ENCODE assay signal across 17 cellular contexts in the genomic region with DNA sequence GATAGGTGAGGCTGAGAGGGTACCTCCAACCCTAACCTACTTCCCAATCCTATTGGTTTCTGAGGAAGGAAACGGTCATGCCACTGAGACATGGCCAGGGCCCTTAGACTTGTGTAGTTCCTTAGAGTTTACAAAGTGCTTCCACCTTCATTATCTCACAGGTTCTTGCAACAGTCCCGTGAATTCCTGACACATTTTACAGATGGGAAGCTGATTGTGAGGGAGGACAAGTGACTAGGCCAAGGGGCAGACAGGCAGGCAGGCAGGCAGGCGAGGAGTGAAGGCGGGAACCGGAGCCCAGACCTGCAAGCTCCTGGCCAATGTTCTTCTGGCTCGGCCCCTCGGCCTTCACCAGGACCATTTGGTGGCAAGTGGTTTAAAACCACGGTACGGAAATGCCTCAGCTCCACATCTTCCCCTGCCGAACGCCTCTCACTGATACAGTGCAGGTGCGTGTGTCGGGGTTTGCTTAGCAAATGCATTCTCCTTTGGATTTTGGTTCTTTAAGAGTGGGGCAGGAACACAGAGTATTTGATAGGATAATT. TPM values are rescaled to one million over a fixed set of nuclear protein-coding genes. Genes with fewer than 3 reads are reported as not detected.
DNase-seq lines count a peak whose midpoint lies in the region; ATAC-seq, FAIRE-seq and TF ChIP-seq lines count a peak whose summit lies in the region.
"Had no signal": no experiment of that assay in that cellular context is flagged by ENCODE, and none has a peak within 500 bp of the region (broad histone marks: within the 10 kb centered on the region; RNA-seq: fewer than 3 reads in every experiment).

No MANE protein-coding gene starts in this region.

- H3K36me3 ChIP-seq in K562 (ENCODE audit: control insufficient read depth, insufficient read depth, low read length) (no peaks in the 10 kb centered on the region), neuronal stem cell (replicated peaks in 1 of 2; ENCODE audit: control insufficient read depth in 2 of 2, insufficient read depth in 2 of 2, low read length in 2 of 2) (no peaks in the 10 kb centered on the region)
- H3K36me3 ChIP-seq: HAP-1 had no signal

- in situ Hi-C loops in K562 (cut with MboI) = no loop called here

- peaks cover 0 to 15% of the 10 kb centered on the region in 2 donors for H3K27me3 Mint-ChIP-seq in T-cell
- peaks cover 12% of the 10 kb centered on the region for H3K27me3 Mint-ChIP-seq in activated CD4-positive, alpha-beta T cell treated with anti-CD3 and anti-CD28 coated beads, Interleukin-2, amount 10 ng/mL, durations not matched to agents 7 days and 5 days

- CTCF ChIA-PET in K562 (lab: Yijun Ruan, JAX; ENCODE audit: low intra/inter-chr PET ratio) (no interaction called here), T-cell (lab: Charles Lee) (no interaction called here)
- CTCF ChIA-PET in activated CD4-positive, alpha-beta T cell treated with anti-CD3 and anti-CD28 coated beads, Interleukin-2, amount 10 ng/mL, durations not matched to agents 7 days and 5 days (lab: Charles Lee) = no interaction called here

- TF ChIP-seq CTCF in K562 (IDR thresholded peaks at IDR 0.05 in 2 of 3, conservative IDR thresholded peaks at IDR 0.05 in 1 of 3; ENCODE audit: insufficient read depth in 2 of 3, low read depth in 1 of 3, low read length in 3 of 3) = no peak

- DNase-seq in K562 (ENCODE audit: extremely low read depth in 1 of 4, low spot score in 3 of 4) (no peak), cerebellum (ENCODE audit: low spot score) (peak; percentile 72), neuronal stem cell (ENCODE audit: low spot score) (no peak), T-cell (no peak)
- no peak for DNase-seq in activated CD4-positive, alpha-beta T cell treated with anti-CD3 and anti-CD28 coated beads, Interleukin-2, amount 10 ng/mL, durations not matched to agents 7 days and 5 days
- DNase-seq in activated effector memory CD4-positive, alpha-beta T cell treated with Interleukin-2 at 50 U/mL for 16 hours = no peak
- DNase-seq: Caco-2; CD4-positive, alpha-beta memory T cell; DMS153; DND-41; GDM1; GOT3; HFFc6 had no signal

- H3K4me1 ChIP-seq in K562 (replicated peaks in 1 of 2; ENCODE audit: control insufficient read depth in 2 of 2, insufficient read depth in 2 of 2, low read length in 2 of 2) (no peaks in the 10 kb centered on the region), neuronal stem cell (ENCODE audit: control insufficient read depth in 2 of 2, insufficient read depth in 1 of 2, low read depth in 1 of 2, low read length in 2 of 2) (peaks cover 9 to 19% of the 10 kb centered on the region in 2 donors)
- H3K4me1 ChIP-seq: Caco-2, HAP-1 had no signal

- no peak for TF ChIP-seq RAD21 in K562 (CRISPR knock-in tag; conservative IDR thresholded peaks at IDR 0.05 in 1 of 2, IDR thresholded peaks at IDR 0.05 in 1 of 2)

- H3K18ac ChIP-seq in neuronal stem cell (ENCODE audit: low read length) = peak overlapping the region; percentile 61

- H3K4me2 ChIP-seq in K562 (ENCODE audit: insufficient read depth, low read length) (no peak overlapping the region), neuronal stem cell (ENCODE audit: insufficient read depth, low read length, poor library complexity, severe bottlenecking) (no peak overlapping the region)

- no peak overlapping the region for H4K91ac ChIP-seq in neuronal stem cell (ENCODE audit: low read depth, low read length, poor library complexity)

- H4K8ac ChIP-seq in neuronal stem cell (ENCODE audit: low read depth, low read length) = no peak overlapping the region

- no peak overlapping the region for H2BK5ac ChIP-seq in neuronal stem cell (ENCODE audit: low read length)

- no peaks in the 10 kb centered on the region for H3K9me1 ChIP-seq in K562 (ENCODE audit: control insufficient read depth, insufficient read depth, low read length)

- 1% methylated on average over 13 of the region's 13 CpGs for WGBS in K562 (ENCODE audit: insufficient coverage, low coverage, missing lambda C conversion rate)
- no CpG with 5 or more reads among the region's 13 CpGs for WGBS in neuronal stem cell (ENCODE audit: extremely low coverage in 2 of 2, insufficient read length in 2 of 2, insufficient replicate concordance in 1 of 2), 2 donors

- H3K4me3 Mint-ChIP-seq in T-cell = no peak overlapping the region
- H3K4me3 Mint-ChIP-seq in activated CD4-positive, alpha-beta T cell treated with anti-CD3 and anti-CD28 coated beads, Interleukin-2, amount 10 ng/mL, durations not matched to agents 7 days and 5 days = no peak overlapping the region
- H3K4me3 Mint-ChIP-seq: CD4-positive, alpha-beta memory T cell; HFFc6 had no signal

- H2BK120ac ChIP-seq in neuronal stem cell (ENCODE audit: low read depth, low read length) = no peak overlapping the region

- no peaks in the 10 kb centered on the region for H4K20me1 ChIP-seq in K562 (replicated peaks; ENCODE audit: control insufficient read depth, insufficient read depth, low read length)

- H2BK12ac ChIP-seq in neuronal stem cell (ENCODE audit: low read length) = no peak overlapping the region

- H3K27ac Mint-ChIP-seq in T-cell = no peak overlapping the region
- H3K27ac Mint-ChIP-seq in activated CD4-positive, alpha-beta T cell treated with anti-CD3 and anti-CD28 coated beads, Interleukin-2, amount 10 ng/mL, durations not matched to agents 7 days and 5 days = no peak overlapping the region
- H3K27ac Mint-ChIP-seq: CD4-positive, alpha-beta memory T cell; HFFc6 had no signal

- H3K9me3 Mint-ChIP-seq in T-cell = no peaks in the 10 kb centered on the region
- no peaks in the 10 kb centered on the region for H3K9me3 Mint-ChIP-seq in activated CD4-positive, alpha-beta T cell treated with anti-CD3 and anti-CD28 coated beads, Interleukin-2, amount 10 ng/mL, durations not matched to agents 7 days and 5 days
- H3K9me3 Mint-ChIP-seq: HFFc6 had no signal

- TF ChIP-seq EP300 in K562 (IDR thresholded peaks at IDR 0.05; ENCODE audit: low read length) = no peak

- no peak overlapping the region for H3K23ac ChIP-seq in neuronal stem cell (ENCODE audit: low read depth, low read length, poor library complexity)

- POLR2A ChIA-PET in K562 (lab: Yijun Ruan, JAX) = no interaction called here
- POLR2A ChIA-PET in T-cell (lab: Charles Lee) = no interaction called here
- POLR2A ChIA-PET in activated CD4-positive, alpha-beta T cell treated with anti-CD3 and anti-CD28 coated beads, Interleukin-2, amount 10 ng/mL, durations not matched to agents 7 days and 5 days (lab: Charles Lee) = no interaction called here

- H2AK5ac ChIP-seq in neuronal stem cell (ENCODE audit: low read depth, low read length) = no peak overlapping the region

- H3K79me2 ChIP-seq in K562 (ENCODE audit: control insufficient read depth, insufficient read depth, low read length) = no peaks in the 10 kb centered on the region

- H3K9me3 ChIP-seq in K562 (replicated peaks; ENCODE audit: control insufficient read depth, insufficient read depth, low read depth, low read length) = no peaks in the 10 kb centered on the region
- peaks cover 0 to 7% of the 10 kb centered on the region in 2 donors for H3K9me3 ChIP-seq in neuronal stem cell (replicated peaks in 1 of 2; ENCODE audit: control insufficient read depth in 2 of 2, insufficient read depth in 1 of 2, low read depth in 1 of 2, low read length in 2 of 2)
- H3K9me3 ChIP-seq: Caco-2, HAP-1 had no signal

- no TSS peak for BruUV-seq in K562 (replicated peaks; lab: Mats Ljungman, UMichigan)

- H3K27ac ChIP-seq in K562 (ENCODE audit: extremely low read depth, low read depth, low read length) (no peak overlapping the region), neuronal stem cell (replicated peaks; ENCODE audit: low read length) (no peak overlapping the region)

- H2AFZ ChIP-seq in K562 (ENCODE audit: low read depth, low read length) = no peak overlapping the region
- H2AFZ ChIP-seq in neuronal stem cell (ENCODE audit: low read length) = no peak overlapping the region

- H3K4ac ChIP-seq in neuronal stem cell (ENCODE audit: low read length) = no peak overlapping the region

- H3K36me3 Mint-ChIP-seq in T-cell = no peaks in the 10 kb centered on the region
- H3K36me3 Mint-ChIP-seq in activated CD4-positive, alpha-beta T cell treated with anti-CD3 and anti-CD28 coated beads, Interleukin-2, amount 10 ng/mL, durations not matched to agents 7 days and 5 days (ENCODE audit: low read depth) = no peaks in the 10 kb centered on the region
- H3K36me3 Mint-ChIP-seq: CD4-positive, alpha-beta memory T cell had no signal

- intact Hi-C loops in K562 (cut with micrococcal nuclease) = no loop called here

- peak; percentile 36; the same call in 1 of the 3 replicates for ATAC-seq in K562
- no peak for ATAC-seq in T-cell (replicated peaks in 1 of 4)
- ATAC-seq: GM12878 had no signal

- H3K79me1 ChIP-seq in neuronal stem cell (ENCODE audit: low read depth, low read length) = no peaks in the 10 kb centered on the region

- H3K4me1 Mint-ChIP-seq in T-cell = peaks cover 8 to 13% (median 12%) of the 10 kb centered on the region in 3 donors
- peaks cover 7% of the 10 kb centered on the region for H3K4me1 Mint-ChIP-seq in activated CD4-positive, alpha-beta T cell treated with anti-CD3 and anti-CD28 coated beads, Interleukin-2, amount 10 ng/mL, durations not matched to agents 7 days and 5 days

- H3K27me3 ChIP-seq in K562 (ENCODE audit: control insufficient read depth in 2 of 2, insufficient read depth in 2 of 2, low read length in 2 of 2) = peaks cover 40 to 70% of the 10 kb centered on the region in 2 experiments
- no peaks in the 10 kb centered on the region for H3K27me3 ChIP-seq in neuronal stem cell (ENCODE audit: control insufficient read depth in 3 of 3, insufficient read depth in 3 of 3, low read depth in 1 of 3, low read length in 3 of 3)

- H3K4me3 ChIP-seq in K562 (no peak overlapping the region), neuronal stem cell (ENCODE audit: low read length in 2 of 2) (no peak overlapping the region)
- H3K4me3 ChIP-seq: GM12878, HAP-1 had no signal

- no peak for TF ChIP-seq POLR2A in K562 (conservative IDR thresholded peaks at IDR 0.05)

- no peak overlapping the region for H2BK15ac ChIP-seq in neuronal stem cell (ENCODE audit: low read length)

- H3K14ac ChIP-seq in neuronal stem cell (ENCODE audit: low read length) = no peak overlapping the region

- H3K9ac ChIP-seq in K562 (ENCODE audit: insufficient read depth in 1 of 2, low read depth in 2 of 2, low read length in 2 of 2) = no peak overlapping the region
- H3K9ac ChIP-seq in neuronal stem cell (ENCODE audit: low read depth, low read length, poor library complexity) = no peak overlapping the region

- FAIRE-seq in K562 (lab: Jason Lieb, UNC) = no peak
- FAIRE-seq: GM12878, GM19239, H54 had no signal

RNA-seq across cellular contexts. Expression of a gene that starts 45.1 kb away (rescaled TPM):
- 4.1 and 7.6 TPM in 2 replicates for total RNA-seq in K562 (2011; cell fraction: chromatin; rRNA removed; ENCODE audit: low replicate concordance)
- total RNA-seq in K562 (2011; cell fraction: nucleolus; rRNA removed) = 3.3 and 4.6 TPM in 2 replicates
- 4.4 and 4.8 TPM in 2 replicates for total RNA-seq in K562 (2011; cell fraction: nucleoplasm; rRNA removed)
- total RNA-seq in K562 (2014; rRNA removed) (1.4 and 1.5 TPM in 2 replicates), K562 (2014; rRNA removed; fragmentation: Illumina TruSeq; extraction: Trizol) (1.6 and 2.0 TPM in 2 replicates), K562 (2015; rRNA removed; fragmentation: Illumina TruSeq; extraction: Trizol) (1.6 and 1.7 TPM in 2 replicates), K562 (2021) (2.1 and 2.2 TPM in 2 replicates), cerebellum (228 TPM), T-cell (10 to 100 TPM; 41.2 to 58.4 (median 52.4) TPM)
- polyA plus RNA-seq in K562 (2011; rRNA removed) (2.6 TPM in 2 replicates), K562 (2014; fragmentation: Illumina TruSeq; extraction: Trizol) (1.6 TPM in 2 replicates), K562 (2014; fragmentation: Nextera tagmentation; extraction: Ambion mirVana) (under 1 TPM; 0.13 to 0.24 TPM), K562 (2014; rRNA removed) (1.7 and 1.8 TPM in 2 replicates)
- polyA plus RNA-seq in K562 (2011; cell fraction: cytosol; rRNA removed) = 1.6 and 1.8 TPM in 2 replicates
- polyA plus RNA-seq in K562 (2011; cell fraction: nucleus; rRNA removed) = 6.9 and 7.8 TPM in 2 replicates
- polyA plus RNA-seq in K562 (2012) = 1.3 and 1.4 TPM in 2 replicates
- polyA minus RNA-seq in K562 (2011; rRNA and poly(A)+ RNA removed) = 3.7 and 4.1 TPM in 2 replicates
- 1.7 and 2.6 TPM in 2 replicates for polyA minus RNA-seq in K562 (2011; cell fraction: cytosol; rRNA and poly(A)+ RNA removed)
- 2.6 and 4.3 TPM in 2 replicates for polyA minus RNA-seq in K562 (2011; cell fraction: nucleus; rRNA and poly(A)+ RNA removed)
- polyA plus RNA-seq in neuronal stem cell (2013, experiment 1 of 2) = 29.1 TPM
- polyA plus RNA-seq in neuronal stem cell (2013, experiment 2 of 2) = 30.0 TPM
- total RNA-seq in activated CD4-positive, alpha-beta T cell treated with anti-CD3 and anti-CD28 coated beads, Interleukin-2, amount 10 ng/mL, durations not matched to agents 7 days and 5 days = 10 to 100 TPM; 18.4 to 19.6 TPM
